Comparison of ENCODE assay signal across 8 cellular contexts in the genomic region with DNA sequence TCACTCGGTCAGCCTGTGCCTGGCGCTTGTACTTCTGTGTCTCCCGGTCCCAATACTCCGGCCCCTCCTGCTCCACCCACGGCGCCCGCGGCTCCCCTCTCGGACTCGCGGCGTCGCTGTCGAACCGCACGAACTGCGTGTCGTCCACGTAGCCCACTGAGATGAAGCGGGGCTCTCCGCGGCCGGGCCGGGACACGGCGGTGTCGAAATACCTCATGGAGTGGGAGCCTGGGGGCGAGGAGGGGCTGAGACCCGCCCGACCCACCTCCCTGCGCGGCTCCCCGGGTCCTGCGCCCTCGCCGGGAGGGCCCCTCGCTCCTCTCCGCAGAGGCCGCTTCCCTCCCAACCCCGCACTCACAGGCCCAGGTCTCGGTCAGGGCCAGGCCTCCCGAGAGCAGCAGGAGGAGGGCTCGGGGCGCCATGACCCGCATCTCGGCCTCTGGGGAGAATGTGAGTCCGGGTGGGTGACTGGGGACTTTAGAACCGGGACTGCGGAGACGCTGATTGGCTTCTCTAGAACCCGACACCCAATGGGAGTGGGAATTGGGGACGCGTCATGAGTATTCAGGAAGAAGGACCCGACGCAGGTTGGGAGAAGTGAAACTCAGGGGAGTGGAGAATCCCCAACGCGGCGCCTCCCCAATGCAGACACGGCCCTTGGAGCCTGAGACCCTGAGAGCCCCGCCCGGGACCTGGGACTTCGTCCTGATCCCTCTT. TPM values are rescaled to one million over a fixed set of nuclear protein-coding genes. Genes with fewer than 3 reads are reported as not detected.
DNase-seq lines count a peak whose midpoint lies in the region; ATAC-seq and TF ChIP-seq lines count a peak whose summit lies in the region.

HLA-C (minus strand) TSS at position 452 of the 717 bp plus-strand sequence; CDS start at position 431, 21 bp downstream.

- in situ Hi-C loops in GM18951 (cut with MboI; ENCODE audit: low sequenced_read_pairs, unreplicated experiment), result loop anchor here (5.0 kb wide), 1 partner anchor 81 kb away; no protein-coding TSS in a partner anchor

- no peaks in the 10 kb centered on the region for H3K27me3 Mint-ChIP-seq in activated CD4-positive, alpha-beta T cell treated with anti-CD3 and anti-CD28 coated beads for 36 hours

- peak; percentile 78 for ATAC-seq in HG03196 (IDR thresholded peaks at IDR 0.05; ENCODE audit: unreplicated experiment)
- peak; percentile 89 for ATAC-seq in activated CD4-positive, alpha-beta T cell treated with anti-CD3 and anti-CD28 coated beads for 36 hours

- POLR2A ChIA-PET in activated CD4-positive, alpha-beta T cell treated with anti-CD3 and anti-CD28 coated beads for 36 hours (lab: Charles Lee), result interaction anchor here (0.7 kb wide), 1 partner anchor 82 kb away, joined by 4 read pairs; no protein-coding TSS in a partner anchor

- peak; percentile 72 for TF ChIP-seq POLR2A in GM18951 (IDR thresholded peaks at IDR 0.05; ENCODE audit: extremely low read depth, insufficient read depth, insufficient read length)

- H3K9me3 Mint-ChIP-seq in activated CD4-positive, alpha-beta T cell treated with anti-CD3 and anti-CD28 coated beads for 36 hours (ENCODE audit: low read depth), result no peaks in the 10 kb centered on the region

- intact Hi-C loops in activated CD4-positive, alpha-beta T cell treated with anti-CD3 and anti-CD28 coated beads for 36 hours (cut with DNase I, micrococcal nuclease), result loop anchor here (1.0 to 5.0 kb wide), 9 partner anchors 61 to 654 kb away; partner anchors contain the start of genes HLA-B (in 1 of the 2), MRPS18B (in 1 of the 2), PPP1R10 (in 1 of the 2) and TCF19 (in 1 of the 2)

- H3K27ac Mint-ChIP-seq in activated CD4-positive, alpha-beta T cell treated with anti-CD3 and anti-CD28 coated beads for 36 hours, result peak within 1 kb of the TSS; percentile 99

- peaks cover 46% of the 10 kb centered on the region for H3K36me3 Mint-ChIP-seq in activated CD4-positive, alpha-beta T cell treated with anti-CD3 and anti-CD28 coated beads for 36 hours (ENCODE audit: low read depth)

- peak; percentile 91 for DNase-seq in AG09309 (ENCODE audit: low read depth)
- DNase-seq in NCI-H345 treated with DMSO at 0.1 percent for 48 hours (lab: John Stamatoyannopoulos, UW; ENCODE audit: unreplicated experiment), result peak; percentile 32
- peak; percentile 92 for DNase-seq in activated CD4-positive, alpha-beta T cell treated with anti-CD3 and anti-CD28 coated beads for 36 hours
- DNase-seq in choroid plexus epithelial cell (ENCODE audit: low read depth), result peak; percentile 97
- DNase-seq in kidney glomerular epithelial cell (lab: John Stamatoyannopoulos, UW), result peak; percentile 88
- peak; percentile 82 to 83 for DNase-seq in stimulated activated CD4-positive, alpha-beta T cell treated with anti-CD3 and anti-CD28 coated beads, Interleukin-15, amount 100 ng/mL, for 48 hours (ENCODE audit: low read depth in 2 of 2)

- CTCF ChIA-PET in activated CD4-positive, alpha-beta T cell treated with anti-CD3 and anti-CD28 coated beads for 36 hours (lab: Charles Lee), result interaction anchor here (1.0 kb wide), 1 partner anchor 68 kb away, joined by 3 read pairs; no protein-coding TSS in a partner anchor

- TF ChIP-seq CTCF in AG09309 (IDR thresholded peaks at IDR 0.05; ENCODE audit: control insufficient read depth, insufficient read depth, low read depth, low read length, missing control alignments) (peak; percentile 39), choroid plexus epithelial cell (conservative IDR thresholded peaks at IDR 0.05; ENCODE audit: low read depth, low read length) (peak; percentile 37)

- H3K4me3 ChIP-seq in AG09309 (ENCODE audit: control insufficient read depth, low read depth, low read length), result peak within 1 kb of the TSS; percentile 79
- peak within 1 kb of the TSS; percentile 71 for H3K4me3 ChIP-seq in choroid plexus epithelial cell (ENCODE audit: low read depth, low read length)

- H3K4me3 Mint-ChIP-seq in activated CD4-positive, alpha-beta T cell treated with anti-CD3 and anti-CD28 coated beads for 36 hours, result peak within 1 kb of the TSS; percentile 95

- H3K4me1 Mint-ChIP-seq in activated CD4-positive, alpha-beta T cell treated with anti-CD3 and anti-CD28 coated beads for 36 hours, result peaks cover 55% of the 10 kb centered on the region

RNA-seq across cellular contexts. Expression of gene HLA-C, which starts in this region (rescaled TPM):
- 100 to 1,000 TPM; 660 to 678 TPM for total RNA-seq in activated CD4-positive, alpha-beta T cell treated with anti-CD3 and anti-CD28 coated beads for 36 hours

Comparison
In these comparisons a context has a peak if more than half of its experiments do, and no peak if none do; other contexts are left out.
1. Peak in every context shown above with its lines: DNase-seq, ATAC-seq and H3K4me3 ChIP-seq.
2. DNase-seq: peak in every context shown above with its lines; median percentile 97 in choroid plexus epithelial cell; 92 in activated CD4-positive, alpha-beta T cell treated with anti-CD3 and anti-CD28 coated beads for 36 hours; 91 in AG09309; 88 in kidney glomerular epithelial cell; 82 in stimulated activated CD4-positive, alpha-beta T cell treated with anti-CD3 and anti-CD28 coated beads, Interleukin-15, amount 100 ng/mL, for 48 hours; 32 in NCI-H345 treated with DMSO at 0.1 percent for 48 hours.